ENCODE assay signal across 20 cellular contexts in genomic region chr11:23973244-23973643, GRCh38.
"Had no signal": no experiment of that assay in that cellular context is flagged by ENCODE, and none has a peak within 500 bp of the region (broad histone marks: within the 10 kb centered on the region; RNA-seq: fewer than 3 reads in every experiment).

No MANE protein-coding gene starts in this region.

- H3K9me3 ChIP-seq: left ventricle myocardium inferior, transverse colon, uterus had no signal

- H3K27ac Mint-ChIP-seq: activated naive CD4-positive, alpha-beta T cell treated with anti-CD3 and anti-CD28 coated beads, Interleukin-2, amount 50 U/mL, for 24 hours; immature natural killer cell; mesothelial cell of epicardium; naive thymus-derived CD8-positive, alpha-beta T cell; neural progenitor cell; stimulated activated naive B cell treated with anti-CD40 and anti-IgM and Interleukin-4, amounts not matched to agents 10 μg/mL and 1 μg/mL and 100 μg/mL, for 72 hours had no signal

- H3K4me1 ChIP-seq: left ventricle myocardium inferior, transverse colon, uterus had no signal

- ATAC-seq: naive thymus-derived CD8-positive, alpha-beta T cell; stimulated activated naive B cell treated with anti-CD40 and anti-IgM and Interleukin-4, amounts not matched to agents 10 μg/mL and 1 μg/mL and 100 μg/mL, for 72 hours had no signal

- H3K4me3 ChIP-seq: left ventricle myocardium inferior, neural progenitor cell, transverse colon, uterus had no signal

- H3K27me3 ChIP-seq: brain microvascular endothelial cell, neural progenitor cell, transverse colon, uterus had no signal

- H3K27ac ChIP-seq: brain microvascular endothelial cell, left ventricle myocardium inferior, neural progenitor cell, transverse colon, uterus had no signal

- H3K27me3 Mint-ChIP-seq: activated naive CD4-positive, alpha-beta T cell treated with anti-CD3 and anti-CD28 coated beads, Interleukin-2, amount 50 U/mL, for 24 hours; naive thymus-derived CD8-positive, alpha-beta T cell; stimulated activated naive B cell treated with anti-CD40 and anti-IgM and Interleukin-4, amounts not matched to agents 10 μg/mL and 1 μg/mL and 100 μg/mL, for 72 hours had no signal

- H3K9me3 Mint-ChIP-seq: immature natural killer cell; mesothelial cell of epicardium; neural progenitor cell; stimulated activated naive B cell treated with anti-CD40 and anti-IgM and Interleukin-4, amounts not matched to agents 10 μg/mL and 1 μg/mL and 100 μg/mL, for 72 hours had no signal

- H2AFZ ChIP-seq: neural progenitor cell had no signal

- H3K36me3 Mint-ChIP-seq: activated naive CD4-positive, alpha-beta T cell treated with anti-CD3 and anti-CD28 coated beads, Interleukin-2, amount 50 U/mL, for 24 hours; mesothelial cell of epicardium; naive thymus-derived CD8-positive, alpha-beta T cell; neural progenitor cell; stimulated activated naive B cell treated with anti-CD40 and anti-IgM and Interleukin-4, amounts not matched to agents 10 μg/mL and 1 μg/mL and 100 μg/mL, for 72 hours had no signal

- DNase-seq: activated gamma-delta T cell treated with Interleukin-2 at 50 U/mL for 16 hours; activated T-cell treated with anti-CD3 and anti-CD28 coated beads, Interleukin-2, amount 50 U/mL, for 1 hour; anterior cingulate cortex; brain microvascular endothelial cell; caudate nucleus; dermis blood vessel endothelial cell; effector CD8-positive, alpha-beta T cell; immature natural killer cell; left ventricle myocardium inferior; naive thymus-derived CD8-positive, alpha-beta T cell; retina; stimulated activated CD4-positive, alpha-beta T cell treated with anti-CD3 and anti-CD28 coated beads, Interleukin-2, amount 100 ng/mL, for 48 hours; stimulated activated CD8-positive, alpha-beta memory T cell treated with anti-CD3 and anti-CD28 coated beads, Interleukin-4, amount 100 ng/mL, for 48 hours; stimulated activated naive B cell treated with anti-CD40 and anti-IgM and Interleukin-4, amounts not matched to agents 10 μg/mL and 1 μg/mL and 100 μg/mL, for 72 hours; T-helper 9 cell; transverse colon; uterus had no signal

- H3K4me3 Mint-ChIP-seq: activated naive CD4-positive, alpha-beta T cell treated with anti-CD3 and anti-CD28 coated beads, Interleukin-2, amount 50 U/mL, for 24 hours; immature natural killer cell; mesothelial cell of epicardium; naive thymus-derived CD8-positive, alpha-beta T cell; neural progenitor cell; stimulated activated naive B cell treated with anti-CD40 and anti-IgM and Interleukin-4, amounts not matched to agents 10 μg/mL and 1 μg/mL and 100 μg/mL, for 72 hours had no signal

- H3K4me1 Mint-ChIP-seq: activated naive CD4-positive, alpha-beta T cell treated with anti-CD3 and anti-CD28 coated beads, Interleukin-2, amount 50 U/mL, for 24 hours; immature natural killer cell; naive thymus-derived CD8-positive, alpha-beta T cell; stimulated activated naive B cell treated with anti-CD40 and anti-IgM and Interleukin-4, amounts not matched to agents 10 μg/mL and 1 μg/mL and 100 μg/mL, for 72 hours had no signal

- H3K36me3 ChIP-seq: brain microvascular endothelial cell, left ventricle myocardium inferior, neural progenitor cell, transverse colon, uterus had no signal

- H3K9ac ChIP-seq: neural progenitor cell had no signal
